ENCODE assay signal across 8 cellular contexts in genomic region chr17:35540589-35541404, GRCh38. TPM values are rescaled to one million over a fixed set of nuclear protein-coding genes. Genes with fewer than 3 reads are reported as not detected.
DNase-seq lines count a peak whose midpoint lies in the region; ATAC-seq lines count a peak whose summit lies in the region.

No MANE protein-coding gene starts in this region.

- peak overlapping the region; percentile 97 for H3K27ac Mint-ChIP-seq in T-helper 17 cell
- peak overlapping the region; percentile 95 for H3K27ac Mint-ChIP-seq in dendritic cell treated with granulocyte-macrophage colony-stimulating factor and Interleukin-4, amounts not matched to agents 40 ng/mL and 50 ng/mL, for 4 days
- peak overlapping the region; percentile 83 to 97 (median 93) for H3K27ac Mint-ChIP-seq in naive B cell

- H3K27me3 Mint-ChIP-seq in T-helper 17 cell: no peaks in the 10 kb centered on the region
- H3K27me3 Mint-ChIP-seq in dendritic cell treated with granulocyte-macrophage colony-stimulating factor and Interleukin-4, amounts not matched to agents 40 ng/mL and 50 ng/mL, for 4 days: no peaks in the 10 kb centered on the region
- no peaks in the 10 kb centered on the region for H3K27me3 Mint-ChIP-seq in naive B cell

- peak; percentile 76 for DNase-seq in SIG-M5 treated with dmso at 0.1 percent for 504 hours (lab: John Stamatoyannopoulos, UW; ENCODE audit: unreplicated experiment)
- DNase-seq in SIG-M5 (lab: John Stamatoyannopoulos, UW): no peak
- DNase-seq in T-helper 17 cell: peak in 2 of 3 donors; percentile 14 to 28
- DNase-seq in naive B cell: peak; percentile 32
- DNase-seq in NCI-H2081 treated with DMSO at 0.1 percent for 48 hours (lab: John Stamatoyannopoulos, UW): no peak
- DNase-seq in NCI-H446 (lab: John Stamatoyannopoulos, UW): no peak

- H3K9me3 ChIP-seq in T-helper 17 cell (ENCODE audit: control insufficient read depth, low read length, poor library complexity, severe bottlenecking): no peaks in the 10 kb centered on the region

- H3K4me3 Mint-ChIP-seq in T-helper 17 cell (peak overlapping the region; percentile 94), naive B cell (peak overlapping the region; percentile 85 to 99 (median 94))
- H3K4me3 Mint-ChIP-seq in dendritic cell treated with granulocyte-macrophage colony-stimulating factor and Interleukin-4, amounts not matched to agents 40 ng/mL and 50 ng/mL, for 4 days: peak overlapping the region; percentile 72

- H3K9me3 Mint-ChIP-seq in dendritic cell treated with granulocyte-macrophage colony-stimulating factor and Interleukin-4, amounts not matched to agents 40 ng/mL and 50 ng/mL, for 4 days: no peaks in the 10 kb centered on the region
- no peaks in the 10 kb centered on the region for H3K9me3 Mint-ChIP-seq in naive B cell

- H3K36me3 Mint-ChIP-seq in T-helper 17 cell (ENCODE audit: low read depth): no peaks in the 10 kb centered on the region
- H3K36me3 Mint-ChIP-seq in dendritic cell treated with granulocyte-macrophage colony-stimulating factor and Interleukin-4, amounts not matched to agents 40 ng/mL and 50 ng/mL, for 4 days (ENCODE audit: low read depth): no peaks in the 10 kb centered on the region
- H3K36me3 Mint-ChIP-seq in naive B cell: no peaks in the 10 kb centered on the region

- intact Hi-C loops in dendritic cell treated with granulocyte-macrophage colony-stimulating factor and Interleukin-4, amounts not matched to agents 40 ng/mL and 50 ng/mL, for 4 days (cut with micrococcal nuclease): loop anchor here (5.0 kb wide), 1 partner anchor 37 kb away; the partner anchor contains the start of gene PEX12

- ATAC-seq in T-helper 17 cell (peak; percentile 59), naive B cell (ENCODE audit: low read depth in 2 of 2) (peak; percentile 81 to 85), HG02798 (IDR thresholded peaks at IDR 0.05; ENCODE audit: poor library complexity, unreplicated experiment) (no peak)

- peaks cover 38% of the 10 kb centered on the region for H3K4me1 Mint-ChIP-seq in T-helper 17 cell
- H3K4me1 Mint-ChIP-seq in dendritic cell treated with granulocyte-macrophage colony-stimulating factor and Interleukin-4, amounts not matched to agents 40 ng/mL and 50 ng/mL, for 4 days (ENCODE audit: low read depth): peaks cover 50% of the 10 kb centered on the region
- H3K4me1 Mint-ChIP-seq in naive B cell: peaks cover 19 to 32% (median 31%) of the 10 kb centered on the region in 3 donors

RNA-seq across cellular contexts. Expression of gene SLFN12L, which starts 3.3 kb away (rescaled TPM):
- total RNA-seq in T-helper 17 cell: 10 to 100 TPM; 70.0 to 90.1 TPM
- under 1 TPM in 4 of 6 donors, not detected in 2; 0.09 to 0.23 (median 0.18) TPM for polyA plus RNA-seq in naive B cell (ENCODE audit: low read depth in 6 of 6)

RNA-seq across cellular contexts. Expression of gene SLFN14, which starts 19.8 kb away (rescaled TPM):
- total RNA-seq in T-helper 17 cell: 1 to 10 TPM in 1 of 2 donors, not detected in 1; 7.2 TPM
- under 1 TPM in 2 of 6 donors, not detected in 4; 0.09 to 0.36 TPM for polyA plus RNA-seq in naive B cell (ENCODE audit: low read depth in 6 of 6)

RNA-seq across cellular contexts. Expression of gene PEX12, which starts 37.6 kb away (rescaled TPM):
- total RNA-seq in T-helper 17 cell: 1 to 10 TPM; 3.1 to 3.6 TPM
- 1 to 10 TPM; 1.6 to 2.6 (median 2.4) TPM for polyA plus RNA-seq in naive B cell (ENCODE audit: low read depth in 6 of 6)

RNA-seq across cellular contexts. Expression of gene AP2B1, which starts 46.3 kb away (rescaled TPM):
- total RNA-seq in T-helper 17 cell: 100 to 1,000 TPM in 1 of 2 donors, 10 to 100 TPM in 1; 95.9 to 114 TPM
- polyA plus RNA-seq in naive B cell (ENCODE audit: low read depth in 6 of 6): 10 to 100 TPM; 34.1 to 52.1 (median 40.8) TPM

Comparison
In these comparisons a context has a peak if more than half of its experiments do, and no peak if none do; other contexts are left out.
1. DNase-seq: peak in SIG-M5 treated with dmso at 0.1 percent for 504 hours (single experiment), T-helper 17 cell (2 of 3) and naive B cell (single experiment); none in SIG-M5 (single experiment), NCI-H2081 treated with DMSO at 0.1 percent for 48 hours (single experiment) and NCI-H446 (0 of 2).
2. Peak in every context shown above with its lines, with median percentiles within 50 percentile points of each other: H3K27ac Mint-ChIP-seq and H3K4me3 Mint-ChIP-seq.